1 cellular context compared by ENCODE assay signal in genomic region chr6:41693866-41694265, GRCh38.
TF ChIP-seq lines count a peak whose summit lies in the region.

No MANE protein-coding gene starts in this region.

TF ChIP-seq in HepG2, 621 proteins besides CTCF, POLR2A, EP300 and RAD21:
- TF ChIP-seq ZNF629 (CRISPR knock-in tag; conservative IDR thresholded peaks at IDR 0.05): peak; percentile 46
- TF ChIP-seq, protein P1, sequence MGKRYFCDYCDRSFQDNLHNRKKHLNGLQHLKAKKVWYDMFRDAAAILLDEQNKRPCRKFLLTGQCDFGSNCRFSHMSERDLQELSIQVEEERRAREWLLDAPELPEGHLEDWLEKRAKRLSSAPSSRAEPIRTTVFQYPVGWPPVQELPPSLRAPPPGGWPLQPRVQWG (CRISPR knock-in tag; IDR thresholded peaks at IDR 0.05; ENCODE audit: borderline replicate concordance, low read depth): no peak
- TF ChIP-seq AGO2 (optimal IDR thresholded peaks at IDR 0.05; ENCODE audit: low read depth, low read length): peak; percentile 35
- peak; percentile 64; the same call in 1 of the 2 replicates for TF ChIP-seq HNRNPL (IDR thresholded peaks at IDR 0.05; ENCODE audit: low read depth, low read length)
- 0 out of 2 replicates have a peak, but pooled peaks have one; percentile 27 for TF ChIP-seq SALL2 (CRISPR knock-in tag; IDR thresholded peaks at IDR 0.05)
- TF ChIP-seq MXD4 (CRISPR knock-in tag; IDR thresholded peaks at IDR 0.05): no peak
